ENCODE assay signal across 16 cellular contexts in the genomic region with DNA sequence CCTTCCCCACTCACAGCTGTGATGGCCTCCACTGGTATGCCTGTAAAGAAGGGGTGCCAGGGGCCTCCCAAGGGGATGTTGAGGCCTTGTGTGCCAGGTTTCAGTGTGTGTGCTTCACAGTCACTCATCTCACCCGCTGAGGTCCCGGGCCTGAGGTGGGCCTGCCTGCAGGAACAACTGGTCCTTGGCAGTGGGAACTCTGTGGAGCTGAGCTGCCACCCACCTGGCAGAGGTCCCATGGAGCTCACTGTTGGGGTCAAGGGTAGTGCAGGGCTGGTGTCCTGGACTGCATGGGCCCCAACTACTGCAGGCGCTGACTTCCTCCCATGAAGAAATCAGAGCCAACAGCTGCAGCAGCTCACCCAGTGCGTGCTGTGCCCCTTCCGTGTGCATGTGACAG. TPM values are rescaled to one million over a fixed set of nuclear protein-coding genes. Genes with fewer than 3 reads are reported as not detected.
DNase-seq lines count a peak whose midpoint lies in the region; ATAC-seq, FAIRE-seq and TF ChIP-seq lines count a peak whose summit lies in the region.
"Had no signal": no experiment of that assay in that cellular context is flagged by ENCODE, and none has a peak within 500 bp of the region (broad histone marks: within the 10 kb centered on the region; RNA-seq: fewer than 3 reads in every experiment).

No MANE protein-coding gene starts in this region.

- TF ChIP-seq EP300 in HepG2 (IDR thresholded peaks at IDR 0.05; ENCODE audit: low read depth in 2 of 2, low read length in 2 of 2) (no peak), HepG2 (CRISPR knock-in tag; IDR thresholded peaks at IDR 0.05; ENCODE audit: borderline replicate concordance) (no peak), H1 (IDR thresholded peaks at IDR 0.05; ENCODE audit: borderline replicate concordance in 1 of 2, low read depth in 2 of 2, low read length in 2 of 2) (no peak)

- intact Hi-C loops in HepG2 (cut with micrococcal nuclease; ENCODE audit: unreplicated experiment), result no loop called here
- intact Hi-C loops in right lobe of liver (cut with DNase I), result no loop called here
- intact Hi-C loops in uterus (cut with DNase I; ENCODE audit: low total_unique reads), result no loop called here

- H4K20me1 ChIP-seq in HepG2 (ENCODE audit: insufficient read depth, low read length), result no peaks in the 10 kb centered on the region
- H4K20me1 ChIP-seq in H1 (replicated peaks in 1 of 2; ENCODE audit: control insufficient read depth in 1 of 2, insufficient read depth in 2 of 2, low read length in 2 of 2), result no peaks in the 10 kb centered on the region

- no peak overlapping the region for H4K5ac ChIP-seq in H1 (ENCODE audit: insufficient read length, low read depth, low read length)

- no peaks in the 10 kb centered on the region for H3K36me3 ChIP-seq in HepG2 (replicated peaks in 1 of 2; ENCODE audit: control insufficient read depth in 1 of 2, insufficient read depth in 2 of 2, low read length in 2 of 2)
- no peaks in the 10 kb centered on the region for H3K36me3 ChIP-seq in right lobe of liver
- H3K36me3 ChIP-seq in H1 (ENCODE audit: control insufficient read depth in 2 of 4, insufficient read depth in 4 of 4, low read length in 3 of 4), result no peaks in the 10 kb centered on the region
- H3K36me3 ChIP-seq in neuronal stem cell (replicated peaks in 1 of 2; ENCODE audit: control insufficient read depth in 2 of 2, insufficient read depth in 2 of 2, low read length in 2 of 2), result no peaks in the 10 kb centered on the region
- H3K36me3 ChIP-seq in uterus, result no peaks in the 10 kb centered on the region
- H3K36me3 ChIP-seq: BE2C had no signal

- H3K79me2 ChIP-seq in HepG2 (ENCODE audit: insufficient read depth, low read length) (no peaks in the 10 kb centered on the region), H1 (ENCODE audit: control insufficient read depth in 1 of 2, insufficient read depth in 2 of 2, low read length in 2 of 2) (no peaks in the 10 kb centered on the region)

- H2BK12ac ChIP-seq in H1 (ENCODE audit: low read depth, low read length), result no peak overlapping the region
- no peak overlapping the region for H2BK12ac ChIP-seq in neuronal stem cell (ENCODE audit: low read length)

- ATAC-seq in HepG2 (no peak), right lobe of liver (no peak)
- ATAC-seq: A549 had no signal

- H3K18ac ChIP-seq in H1 (ENCODE audit: extremely low read depth, low read length), result no peak overlapping the region
- no peak overlapping the region for H3K18ac ChIP-seq in neuronal stem cell (ENCODE audit: low read length)

- no peaks in the 10 kb centered on the region; a peak in 1 of 5 replicates for H3K27me3 ChIP-seq in HepG2 (ENCODE audit: control insufficient read depth in 1 of 2, insufficient read depth in 2 of 2, low read length in 2 of 2)
- H3K27me3 ChIP-seq in right lobe of liver, result no peaks in the 10 kb centered on the region
- H3K27me3 ChIP-seq in H1 (replicated peaks in 1 of 4; ENCODE audit: control insufficient read depth in 3 of 4, extremely low read depth in 1 of 4, insufficient read depth in 3 of 4, low read length in 3 of 4), result peaks cover 2 to 9% (median 8%) of the 10 kb centered on the region in 4 experiments; a peak in 6 of 7 replicates
- H3K27me3 ChIP-seq in neuronal stem cell (ENCODE audit: control insufficient read depth in 3 of 3, insufficient read depth in 3 of 3, low read depth in 1 of 3, low read length in 3 of 3), result peaks cover 0 to 2% (median 0%) of the 10 kb centered on the region in 3 experiments
- no peaks in the 10 kb centered on the region for H3K27me3 ChIP-seq in uterus
- H3K27me3 ChIP-seq: BE2C had no signal

- H3K4me1 ChIP-seq in HepG2 (ENCODE audit: insufficient read depth, low read length) (peaks cover 27% of the 10 kb centered on the region), right lobe of liver (no peaks in the 10 kb centered on the region), H1 (replicated peaks in 1 of 4; ENCODE audit: control insufficient read depth in 3 of 4, insufficient read depth in 4 of 4, low read length in 3 of 4) (peaks cover 0 to 6% (median 0%) of the 10 kb centered on the region in 4 experiments; a peak in 2 of 7 replicates), neuronal stem cell (ENCODE audit: control insufficient read depth in 2 of 2, insufficient read depth in 1 of 2, low read depth in 1 of 2, low read length in 2 of 2) (peaks cover 0 to 2% of the 10 kb centered on the region in 2 donors), uterus (peaks cover 0 to 4% of the 10 kb centered on the region in 2 donors)
- H3K4me1 ChIP-seq: BE2C had no signal

- no TSS peak for BruUV-seq in HepG2 (replicated peaks; lab: Mats Ljungman, UMichigan)

- H3K4ac ChIP-seq in H1 (replicated peaks; ENCODE audit: insufficient read length, low read depth, low read length) (no peak overlapping the region), neuronal stem cell (ENCODE audit: low read length) (no peak overlapping the region)

- H3K79me1 ChIP-seq in H1 (ENCODE audit: low read depth, low read length) (no peaks in the 10 kb centered on the region), neuronal stem cell (ENCODE audit: low read depth, low read length) (no peaks in the 10 kb centered on the region)

- H2BK120ac ChIP-seq in H1 (replicated peaks; ENCODE audit: low read depth, low read length) (no peak overlapping the region), neuronal stem cell (ENCODE audit: low read depth, low read length) (no peak overlapping the region)

- CTCF ChIA-PET in HepG2 (lab: Yijun Ruan, JAX; ENCODE audit: low intra/inter-chr PET ratio, low total read pairs), result no interaction called here
- CTCF ChIA-PET in H1 (lab: Charles Lee; ENCODE audit: partially characterized antibody), result interaction anchor here (0.6 to 1.3 kb wide), 3 partner anchors 18 to 184 kb away, joined by 3 read pairs; partner anchors contain the start of gene ZNF678

- H3K23ac ChIP-seq in H1 (ENCODE audit: insufficient read length) (no peak overlapping the region), neuronal stem cell (ENCODE audit: low read depth, low read length, poor library complexity) (peak overlapping the region; percentile 22)

- H4K91ac ChIP-seq in H1 (replicated peaks; ENCODE audit: insufficient read length, low read length) (no peak overlapping the region), neuronal stem cell (ENCODE audit: low read depth, low read length, poor library complexity) (no peak overlapping the region)

- 40% methylated on average over 1 of the region's 5 CpGs for WGBS in HepG2 (ENCODE audit: low lambda C conversion rate)
- 0% methylated on average over 1 of the region's 5 CpGs for WGBS in right lobe of liver (ENCODE audit: insufficient coverage, low coverage, low lambda C conversion rate, missing lambda C conversion rate)
- WGBS in H1 (ENCODE audit: extremely low coverage in 1 of 2, insufficient coverage in 1 of 2, insufficient read length in 1 of 2, insufficient replicate concordance in 2 of 2, low coverage in 1 of 2, low lambda C conversion rate in 2 of 2, missing lambda C conversion rate in 1 of 2), 2 experiments, result 95% methylated on average over 5 of the region's 5 CpGs; no CpG with 5 or more reads in 1 of the 2 experiments
- no CpG with 5 or more reads among the region's 5 CpGs for WGBS in neuronal stem cell (ENCODE audit: extremely low coverage in 2 of 2, insufficient read length in 2 of 2, insufficient replicate concordance in 1 of 2), 2 donors

- H3K9ac ChIP-seq in HepG2 (ENCODE audit: insufficient read depth, low read depth, low read length) (no peak overlapping the region), H1 (replicated peaks in 1 of 4; ENCODE audit: extremely low read depth in 1 of 4, low read depth in 3 of 4, low read length in 3 of 4) (no peak overlapping the region), neuronal stem cell (ENCODE audit: low read depth, low read length, poor library complexity) (no peak overlapping the region)

- no peak for TF ChIP-seq POLR2A in HepG2 (IDR thresholded peaks at IDR 0.05; ENCODE audit: insufficient read depth in 1 of 2, low read depth in 2 of 2, low read length in 2 of 2)
- no peak for TF ChIP-seq POLR2A in right lobe of liver (IDR thresholded peaks at IDR 0.05)
- no peak for TF ChIP-seq POLR2A in H1 (IDR thresholded peaks at IDR 0.05; ENCODE audit: control extremely low read depth in 1 of 2, low read depth in 2 of 2, low read length in 2 of 2)
- no peak for TF ChIP-seq POLR2A in uterus (IDR thresholded peaks at IDR 0.05)

- FAIRE-seq in HepG2 (lab: Jason Lieb, UNC) (no peak), H1 (lab: Jason Lieb, UNC) (no peak)
- FAIRE-seq: A549, GM19239 had no signal

- H2BK15ac ChIP-seq in H1 (ENCODE audit: low read length) (no peak overlapping the region), neuronal stem cell (ENCODE audit: low read length) (peak overlapping the region; percentile 65)

- H2BK20ac ChIP-seq in H1 (ENCODE audit: low read length), result no peak overlapping the region

- H4K8ac ChIP-seq in H1 (ENCODE audit: extremely low read depth, insufficient read depth, low read length), result no peak overlapping the region; the same call in 1 of the 2 replicates
- H4K8ac ChIP-seq in neuronal stem cell (ENCODE audit: low read depth, low read length), result no peak overlapping the region

- H3K4me3 ChIP-seq in HepG2 (replicated peaks in 1 of 3; ENCODE audit: insufficient read depth in 1 of 3, low read depth in 2 of 3, low read length in 3 of 3) (no peak overlapping the region), right lobe of liver (no peak overlapping the region), H1 (ENCODE audit: extremely low read depth in 1 of 4, insufficient read depth in 2 of 4, low read depth in 3 of 4, low read length in 4 of 4) (no peak overlapping the region), neuronal stem cell (ENCODE audit: low read length in 2 of 2) (no peak overlapping the region), uterus (no peak overlapping the region)
- H3K4me3 ChIP-seq: A549 had no signal

- H3K56ac ChIP-seq in H1 (replicated peaks; ENCODE audit: insufficient read length, low read depth, low read length), result no peak overlapping the region

- no peak overlapping the region for H2AFZ ChIP-seq in HepG2 (ENCODE audit: low read length)
- H2AFZ ChIP-seq in H1 (ENCODE audit: low read length), result no peak overlapping the region
- H2AFZ ChIP-seq in neuronal stem cell (ENCODE audit: low read length), result no peak overlapping the region

- H3K27ac ChIP-seq in HepG2 (ENCODE audit: extremely low read length, insufficient read depth, low read length) (no peak overlapping the region), right lobe of liver (no peak overlapping the region), H1 (ENCODE audit: low read depth, low read length) (no peak overlapping the region), neuronal stem cell (replicated peaks; ENCODE audit: low read length) (no peak overlapping the region), uterus (no peak overlapping the region)
- H3K27ac ChIP-seq: A549, C4-2B had no signal

- H3K9me3 ChIP-seq in HepG2 (ENCODE audit: low read length), result 0 out of 2 replicates have a peak, but pooled peaks cover 3% of the 10 kb centered on the region
- H3K9me3 ChIP-seq in right lobe of liver, result no peaks in the 10 kb centered on the region
- peaks cover 2 to 17% of the 10 kb centered on the region in 2 experiments; a peak in 2 of 4 replicates for H3K9me3 ChIP-seq in H1 (ENCODE audit: insufficient read depth in 2 of 2, low read depth in 1 of 2, low read length in 1 of 2)
- peaks cover 0 to 4% of the 10 kb centered on the region in 2 donors for H3K9me3 ChIP-seq in neuronal stem cell (replicated peaks in 1 of 2; ENCODE audit: control insufficient read depth in 2 of 2, insufficient read depth in 1 of 2, low read depth in 1 of 2, low read length in 2 of 2)
- no peaks in the 10 kb centered on the region for H3K9me3 ChIP-seq in uterus
- H3K9me3 ChIP-seq: BE2C had no signal

- H3K23me2 ChIP-seq in H1 (ENCODE audit: low read depth, low read length), result peaks cover 7% of the 10 kb centered on the region; the same call in 1 of the 2 replicates

- in situ Hi-C loops in HepG2 (cut with HindIII; ENCODE audit: extremely low pct_ligation_motif_present, low pct_unique_long_range_greater_than_20kb), result no loop called here

- H2BK5ac ChIP-seq in H1 (ENCODE audit: low read depth, low read length) (no peak overlapping the region), neuronal stem cell (ENCODE audit: low read length) (no peak overlapping the region)

- H3K4me2 ChIP-seq in HepG2 (ENCODE audit: low read depth, low read length) (peak overlapping the region; percentile 23; the same call in 1 of the 2 replicates), H1 (ENCODE audit: insufficient read depth in 1 of 2, low read depth in 2 of 2, low read length in 2 of 2) (no peak overlapping the region), neuronal stem cell (ENCODE audit: insufficient read depth, low read length, poor library complexity, severe bottlenecking) (no peak overlapping the region)
- H3K4me2 ChIP-seq: A549 had no signal

- 0 out of 2 replicates have a peak overlapping the region, but pooled peaks have one; percentile 13 for H2AK5ac ChIP-seq in H1 (ENCODE audit: low read depth, low read length)
- H2AK5ac ChIP-seq in neuronal stem cell (ENCODE audit: low read depth, low read length), result no peak overlapping the region

- no peak overlapping the region for H3K14ac ChIP-seq in H1 (ENCODE audit: insufficient read length)
- H3K14ac ChIP-seq in neuronal stem cell (ENCODE audit: low read length), result peak overlapping the region; percentile 64

- TF ChIP-seq CTCF in HepG2 (CRISPR knock-in tag; IDR thresholded peaks at IDR 0.05) (no peak), right lobe of liver (IDR thresholded peaks at IDR 0.05) (no peak), H1 (IDR thresholded peaks at IDR 0.05; ENCODE audit: control extremely low read depth in 1 of 3, insufficient read depth in 1 of 3, low read depth in 1 of 3, low read length in 3 of 3) (no peak), uterus (IDR thresholded peaks at IDR 0.05) (no peak)

- no peak for DNase-seq in HepG2 (ENCODE audit: low spot score)
- DNase-seq in right lobe of liver, result no peak
- no peak for DNase-seq in H1 (ENCODE audit: low read depth in 1 of 2, low spot score in 2 of 2)
- no peak for DNase-seq in neuronal stem cell (ENCODE audit: low spot score)
- DNase-seq in foreskin melanocyte, result no peak
- no peak for DNase-seq in iPS-NIHi11 (ENCODE audit: low spot score)
- no peak for DNase-seq in uterus
- DNase-seq: BE2C; CD4-positive, alpha-beta memory T cell; DND-41; GDM1; GOT3; HCEC 1CT had no signal

- POLR2A ChIA-PET in HepG2 (lab: Yijun Ruan, JAX), result no interaction called here
- POLR2A ChIA-PET in H1 (lab: Charles Lee; ENCODE audit: partially characterized antibody), result no interaction called here

- TF ChIP-seq RAD21 in HepG2 (CRISPR knock-in tag; IDR thresholded peaks at IDR 0.05) (no peak), H1 (IDR thresholded peaks at IDR 0.05 in 1 of 2, conservative IDR thresholded peaks at IDR 0.05 in 1 of 2; ENCODE audit: low read depth in 2 of 2, low read length in 2 of 2) (no peak)

RNA-seq across cellular contexts. Expression of gene ZNF678, which starts 17.3 kb away (rescaled TPM):
- 7.6 and 9.9 TPM in 2 replicates for total RNA-seq in HepG2 (2016; rRNA removed; fragmentation: Illumina TruSeq; extraction: Trizol)
- total RNA-seq in HepG2 (2016; cell fraction: cytosol; rRNA removed; fragmentation: Illumina TruSeq; extraction: Trizol; ENCODE audit: low read depth), result 0.40 and 0.53 TPM in 2 replicates
- total RNA-seq in HepG2 (2016; cell fraction: insoluble cytoplasmic fraction; rRNA removed; fragmentation: Illumina TruSeq; extraction: Trizol), result 7.4 and 9.3 TPM in 2 replicates
- 1.8 and 2.4 TPM in 2 replicates for total RNA-seq in HepG2 (2016; cell fraction: membrane; rRNA removed; fragmentation: Illumina TruSeq; extraction: Trizol)
- total RNA-seq in HepG2 (2016; cell fraction: nucleus; rRNA removed; fragmentation: Illumina TruSeq; extraction: Trizol), result 15.2 and 18.3 TPM in 2 replicates
- 1.6 and 2.0 TPM in 2 replicates for polyA plus RNA-seq in HepG2 (2011; rRNA removed)
- 0.75 and 0.87 TPM in 2 replicates for polyA plus RNA-seq in HepG2 (2011; cell fraction: cytosol; rRNA removed)
- polyA plus RNA-seq in HepG2 (2011; cell fraction: nucleus; rRNA removed), result 1.7 and 1.9 TPM in 2 replicates
- 1.9 and 2.2 TPM in 2 replicates for polyA plus RNA-seq in HepG2 (2012)
- polyA plus RNA-seq in HepG2 (2016; cell fraction: cytosol; fragmentation: Illumina TruSeq; extraction: Trizol; ENCODE audit: low read depth), result 0.10 and 0.26 TPM in 2 replicates
- 4.4 and 4.6 TPM in 2 replicates for polyA plus RNA-seq in HepG2 (2016; cell fraction: insoluble cytoplasmic fraction; fragmentation: Illumina TruSeq; extraction: Trizol; ENCODE audit: low read depth)
- polyA plus RNA-seq in HepG2 (2016; cell fraction: membrane; fragmentation: Illumina TruSeq; extraction: Trizol; ENCODE audit: low read depth), result 0.60 and 0.65 TPM in 2 replicates
- polyA plus RNA-seq in HepG2 (2016; cell fraction: nucleus; fragmentation: Illumina TruSeq; extraction: Trizol; ENCODE audit: insufficient read depth, low read depth), result 5.9 and 6.2 TPM in 2 replicates
- 11.3 and 20.7 TPM in 2 replicates for polyA minus RNA-seq in HepG2 (2011; rRNA and poly(A)+ RNA removed; ENCODE audit: low replicate concordance)
- 3.2 and 5.0 TPM in 2 replicates for polyA minus RNA-seq in HepG2 (2011; cell fraction: cytosol; rRNA and poly(A)+ RNA removed)
- polyA minus RNA-seq in HepG2 (2011; cell fraction: nucleus; rRNA and poly(A)+ RNA removed), result 31.5 and 33.5 TPM in 2 replicates
- total RNA-seq in right lobe of liver, result 1 to 10 TPM; 2.4 to 4.8 (median 3.0) TPM
- 28.3 and 30.6 TPM in 2 replicates for total RNA-seq in H1 (2021; fragmentation: NEBNext Ultra II Directional; extraction: Animal tissue kit (Norgen Biotek cat#: 25700))
- polyA plus RNA-seq in H1 (2011; rRNA removed), result 5.3 and 6.9 TPM in 2 replicates
- polyA plus RNA-seq in H1 (2011; cell fraction: cytosol; rRNA removed), result 7.4 TPM
- polyA plus RNA-seq in H1 (2011; cell fraction: nucleus; rRNA removed), result 16.5 TPM
- polyA plus RNA-seq in H1 (2012, experiment 1 of 2), result 8.3 to 12.3 TPM (median 9.9 TPM) in 4 replicates
- polyA plus RNA-seq in H1 (2012, experiment 2 of 2), result 0.31 TPM
- polyA plus RNA-seq in H1 (2013, experiment 1 of 2), result 16.9 TPM
- polyA plus RNA-seq in H1 (2013, experiment 2 of 2), result 15.3 TPM
- 66.8 and 88.5 TPM in 2 replicates for polyA minus RNA-seq in H1 (2011; rRNA and poly(A)+ RNA removed)
- 22.9 TPM for polyA minus RNA-seq in H1 (2011; cell fraction: cytosol; rRNA and poly(A)+ RNA removed)
- 190 TPM for polyA minus RNA-seq in H1 (2011; cell fraction: nucleus; rRNA and poly(A)+ RNA removed)
- polyA plus RNA-seq in neuronal stem cell (2013, experiment 1 of 2), result 17.7 TPM
- polyA plus RNA-seq in neuronal stem cell (2013, experiment 2 of 2), result 16.0 TPM
- total RNA-seq in uterus, result 10 to 100 TPM in 3 of 4 donors, 1 to 10 TPM in 1; 9.7 to 51.4 (median 18.6) TPM
